9 cellular contexts compared by ENCODE assay signal in genomic region chr2:238256594-238257104, GRCh38. TPM values are rescaled to one million over a fixed set of nuclear protein-coding genes. Genes with fewer than 3 reads are reported as not detected.
DNase-seq lines count a peak whose midpoint lies in the region; ATAC-seq, FAIRE-seq and TF ChIP-seq lines count a peak whose summit lies in the region.
"Had no signal": no experiment of that assay in that cellular context is flagged by ENCODE, and none has a peak within 500 bp of the region (broad histone marks: within the 10 kb centered on the region; RNA-seq: fewer than 3 reads in every experiment).

No MANE protein-coding gene starts in this region.

- no peak overlapping the region for H3K27ac Mint-ChIP-seq in osteocyte (ENCODE audit: unreplicated experiment)
- H3K27ac Mint-ChIP-seq: dendritic cell treated with granulocyte-macrophage colony-stimulating factor and Interleukin-4, amounts not matched to agents 40 ng/mL and 50 ng/mL, for 4 days had no signal

- no peak for ATAC-seq in HG03095 (IDR thresholded peaks at IDR 0.05; ENCODE audit: unreplicated experiment)

- no peaks in the 10 kb centered on the region for H3K27me3 Mint-ChIP-seq in osteocyte (ENCODE audit: unreplicated experiment)
- H3K27me3 Mint-ChIP-seq: dendritic cell treated with granulocyte-macrophage colony-stimulating factor and Interleukin-4, amounts not matched to agents 40 ng/mL and 50 ng/mL, for 4 days had no signal

- peak; percentile 86 for FAIRE-seq in RCC 7860 (lab: Jason Lieb, UNC)

- DNase-seq in GF-D8 (lab: John Stamatoyannopoulos, UW) (peak; percentile 48), LoVo (ENCODE audit: low spot score) (peak; percentile 82), RCC 7860 (ENCODE audit: low spot score) (peak; percentile 87), activated T-cell treated with anti-CD3 and anti-CD28 coated beads for 48 hours (ENCODE audit: low read depth) (peak; percentile 59), fibroblast of mammary gland (ENCODE audit: low read depth) (peak; percentile 73), osteocyte (ENCODE audit: extremely low spot score, unreplicated experiment) (no peak), ureter (ENCODE audit: low spot score) (peak; percentile 76)

- peaks cover 10% of the 10 kb centered on the region for H3K36me3 Mint-ChIP-seq in osteocyte (ENCODE audit: unreplicated experiment)

- H3K4me3 ChIP-seq in fibroblast of mammary gland (ENCODE audit: control insufficient read depth, low read depth, low read length) = no peak overlapping the region

- peak; percentile 71 for TF ChIP-seq CTCF in fibroblast of mammary gland (conservative IDR thresholded peaks at IDR 0.05; ENCODE audit: control insufficient read depth, insufficient read depth, low read depth, low read length)
- TF ChIP-seq CTCF in osteocyte (IDR thresholded peaks at IDR 0.05) = peak; percentile 80

- H3K4me1 Mint-ChIP-seq in osteocyte (ENCODE audit: unreplicated experiment) = no peaks in the 10 kb centered on the region

- H3K9me3 Mint-ChIP-seq in osteocyte (ENCODE audit: unreplicated experiment) = no peaks in the 10 kb centered on the region
- H3K9me3 Mint-ChIP-seq: dendritic cell treated with granulocyte-macrophage colony-stimulating factor and Interleukin-4, amounts not matched to agents 40 ng/mL and 50 ng/mL, for 4 days had no signal

- no peak overlapping the region for H3K4me3 Mint-ChIP-seq in osteocyte (ENCODE audit: unreplicated experiment)
- H3K4me3 Mint-ChIP-seq: dendritic cell treated with granulocyte-macrophage colony-stimulating factor and Interleukin-4, amounts not matched to agents 40 ng/mL and 50 ng/mL, for 4 days had no signal

RNA-seq across cellular contexts. Expression of gene HES6, which starts 16.8 kb away (rescaled TPM):
- 6.2 and 6.5 TPM in 2 replicates for total RNA-seq in osteocyte
- total RNA-seq in ureter = 3.4 TPM

RNA-seq across cellular contexts. Expression of gene PER2, which starts 31.8 kb away (rescaled TPM):
- total RNA-seq in osteocyte = 3.7 and 5.7 TPM in 2 replicates
- total RNA-seq in ureter = 30.5 TPM

RNA-seq across cellular contexts. Expression of gene ILKAP, which starts 53.2 kb away (rescaled TPM):
- 34.1 and 37.2 TPM in 2 replicates for total RNA-seq in osteocyte
- total RNA-seq in ureter = 67.4 TPM
